15 cellular contexts compared by ENCODE assay signal in the genomic region with DNA sequence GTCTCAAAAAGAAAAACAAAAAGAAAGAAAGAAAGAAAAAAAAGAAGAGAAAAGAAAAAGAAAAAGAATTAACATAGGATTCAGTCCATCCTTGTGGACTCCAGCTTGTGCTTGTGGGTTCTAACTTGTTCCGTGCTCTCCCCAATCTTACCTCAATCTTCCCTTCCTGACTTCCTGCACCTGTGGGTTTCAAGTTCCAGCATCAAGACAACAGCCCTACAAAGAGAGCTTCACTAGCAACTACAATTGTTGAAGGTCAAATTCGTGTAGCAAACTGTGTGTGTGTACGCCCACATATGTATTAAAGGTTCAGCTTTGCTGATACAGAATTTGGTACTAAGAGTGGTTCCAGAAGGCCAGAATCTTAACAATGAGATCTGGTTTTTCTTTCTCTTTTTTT. TPM values are rescaled to one million over a fixed set of nuclear protein-coding genes. Genes with fewer than 3 reads are reported as not detected.
A peak's percentile ranks its signal among the peaks of the same experiment; 100 is the strongest.
DNase-seq lines count a peak whose midpoint lies in the region; ATAC-seq and TF ChIP-seq lines count a peak whose summit lies in the region.
"Had no signal": no experiment of that assay in that cellular context is flagged by ENCODE, and none has a peak within 500 bp of the region (broad histone marks: within the 10 kb centered on the region; RNA-seq: fewer than 3 reads in every experiment).

No MANE protein-coding gene starts in this region.

- no peaks in the 10 kb centered on the region for H3K79me1 ChIP-seq in H9 (ENCODE audit: insufficient read depth, low read depth, low read length, poor library complexity, severe bottlenecking)

- H3K27me3 Mint-ChIP-seq in activated CD8-positive, alpha-beta memory T cell treated with anti-CD3 and anti-CD28 coated beads, Interleukin-2, amount 10 ng/mL, durations not matched to agents 7 days and 5 days = no peaks in the 10 kb centered on the region
- H3K27me3 Mint-ChIP-seq in H9 (ENCODE audit: low read depth) (peaks cover 10% of the 10 kb centered on the region), glutamatergic neuron (ENCODE audit: unreplicated experiment) (peaks cover 2% of the 10 kb centered on the region)
- H3K27me3 Mint-ChIP-seq in activated CD8-positive, alpha-beta T cell treated with anti-CD3 and anti-CD28 coated beads, Interleukin-2, amount 10 ng/mL, durations not matched to agents 7 days and 5 days (ENCODE audit: low read depth) = no peaks in the 10 kb centered on the region
- H3K27me3 Mint-ChIP-seq in naive thymus-derived CD4-positive, alpha-beta T cell = peaks cover 0 to 5% (median 0%) of the 10 kb centered on the region in 5 donors

- H2AK5ac ChIP-seq in H9 (ENCODE audit: insufficient read length, low read length) = no peak overlapping the region

- no peak for ATAC-seq in activated CD8-positive, alpha-beta memory T cell treated with anti-CD3 and anti-CD28 coated beads, Interleukin-2, amount 10 ng/mL, durations not matched to agents 7 days and 5 days
- no peak for ATAC-seq in activated CD8-positive, alpha-beta T cell treated with anti-CD3 and anti-CD28 coated beads, Interleukin-2, amount 10 ng/mL, durations not matched to agents 7 days and 5 days
- ATAC-seq in naive thymus-derived CD4-positive, alpha-beta T cell = no peak

- TF ChIP-seq CTCF in H9 (conservative IDR thresholded peaks at IDR 0.05) = no peak
- no peak for TF ChIP-seq CTCF in glutamatergic neuron (IDR thresholded peaks at IDR 0.05; ENCODE audit: partially characterized antibody, unreplicated experiment)

- H3K56ac ChIP-seq in H9 (ENCODE audit: insufficient read length, low read depth, low read length) = no peak overlapping the region

- no peaks in the 10 kb centered on the region for H3K4me1 ChIP-seq in H9 (ENCODE audit: insufficient read depth, low read length)
- H3K4me1 ChIP-seq in naive thymus-derived CD4-positive, alpha-beta T cell (ENCODE audit: control insufficient read depth in 2 of 2, insufficient read depth in 2 of 2, low read length in 2 of 2) = peaks cover 0 to 14% of the 10 kb centered on the region in 2 donors

- H4K91ac ChIP-seq in H9 (ENCODE audit: insufficient read length, low read depth, low read length) = no peak overlapping the region

- no peak overlapping the region for H2BK15ac ChIP-seq in H9 (ENCODE audit: low read depth, low read length)

- peaks cover 5% of the 10 kb centered on the region for H3K9me3 Mint-ChIP-seq in activated CD8-positive, alpha-beta memory T cell treated with anti-CD3 and anti-CD28 coated beads, Interleukin-2, amount 10 ng/mL, durations not matched to agents 7 days and 5 days (ENCODE audit: low read depth)
- H3K9me3 Mint-ChIP-seq in H9 (peaks cover 8 to 16% of the 10 kb centered on the region in 2 experiments), glutamatergic neuron (ENCODE audit: unreplicated experiment) (peaks cover 7% of the 10 kb centered on the region)
- peaks cover 5% of the 10 kb centered on the region for H3K9me3 Mint-ChIP-seq in activated CD8-positive, alpha-beta T cell treated with anti-CD3 and anti-CD28 coated beads, Interleukin-2, amount 10 ng/mL, durations not matched to agents 7 days and 5 days (ENCODE audit: insufficient read depth)
- peaks cover 0 to 23% (median 4%) of the 10 kb centered on the region in 11 donors for H3K9me3 Mint-ChIP-seq in naive thymus-derived CD4-positive, alpha-beta T cell

- no peak overlapping the region for H2BK5ac ChIP-seq in H9 (ENCODE audit: insufficient read length, low read length)

- no peak overlapping the region for H3K4me3 Mint-ChIP-seq in activated CD8-positive, alpha-beta memory T cell treated with anti-CD3 and anti-CD28 coated beads, Interleukin-2, amount 10 ng/mL, durations not matched to agents 7 days and 5 days
- H3K4me3 Mint-ChIP-seq in H9 (no peak overlapping the region), glutamatergic neuron (ENCODE audit: unreplicated experiment) (no peak overlapping the region)
- H3K4me3 Mint-ChIP-seq in activated CD8-positive, alpha-beta T cell treated with anti-CD3 and anti-CD28 coated beads, Interleukin-2, amount 10 ng/mL, durations not matched to agents 7 days and 5 days = no peak overlapping the region
- H3K4me3 Mint-ChIP-seq in naive thymus-derived CD4-positive, alpha-beta T cell = peak overlapping the region in 9 of 10 donors; percentile 22 to 75 (median 58)
- H3K4me3 Mint-ChIP-seq: CD14-positive monocyte had no signal

- no peak overlapping the region for H4K5ac ChIP-seq in H9 (ENCODE audit: insufficient read length, low read depth, low read length)

- WGBS in H9 (ENCODE audit: extremely low coverage, insufficient read length, low lambda C conversion rate) = no CpG with 5 or more reads among the region's 3 CpGs

- H3K9me3 ChIP-seq in H9 (ENCODE audit: control insufficient read depth, low read depth, low read length) = no peaks in the 10 kb centered on the region
- H3K9me3 ChIP-seq in naive thymus-derived CD4-positive, alpha-beta T cell (ENCODE audit: control insufficient read depth in 2 of 3, low read length in 3 of 3) = no peaks in the 10 kb centered on the region

- no peak overlapping the region for H3K4ac ChIP-seq in H9 (ENCODE audit: low read depth, low read length)

- no peak overlapping the region for H3K9ac ChIP-seq in H9 (ENCODE audit: extremely low read depth, insufficient read length, low read length)

- no peak overlapping the region for H2BK20ac ChIP-seq in H9 (ENCODE audit: low read depth, low read length, poor library complexity, severe bottlenecking)

- H3K4me1 Mint-ChIP-seq in activated CD8-positive, alpha-beta memory T cell treated with anti-CD3 and anti-CD28 coated beads, Interleukin-2, amount 10 ng/mL, durations not matched to agents 7 days and 5 days = peaks cover 9% of the 10 kb centered on the region
- H3K4me1 Mint-ChIP-seq in H9 (peaks cover 6 to 8% of the 10 kb centered on the region in 2 experiments), glutamatergic neuron (ENCODE audit: low read depth, unreplicated experiment) (no peaks in the 10 kb centered on the region)
- peaks cover 38% of the 10 kb centered on the region for H3K4me1 Mint-ChIP-seq in activated CD8-positive, alpha-beta T cell treated with anti-CD3 and anti-CD28 coated beads, Interleukin-2, amount 10 ng/mL, durations not matched to agents 7 days and 5 days (ENCODE audit: low read depth)
- H3K4me1 Mint-ChIP-seq in naive thymus-derived CD4-positive, alpha-beta T cell = peaks cover 26 to 59% (median 41%) of the 10 kb centered on the region in 7 donors

- no peak overlapping the region for H2BK12ac ChIP-seq in H9 (ENCODE audit: insufficient read length, low read depth, low read length)

- H3K79me2 ChIP-seq in H9 (ENCODE audit: insufficient read depth, low read length) = no peaks in the 10 kb centered on the region

- no peak overlapping the region for H4K8ac ChIP-seq in H9 (replicated peaks; ENCODE audit: insufficient read length, low read depth, low read length)

- CTCF ChIA-PET in activated CD8-positive, alpha-beta memory T cell treated with anti-CD3 and anti-CD28 coated beads, Interleukin-2, amount 10 ng/mL, durations not matched to agents 7 days and 5 days (lab: Charles Lee) = interaction anchor here (0.6 to 1.0 kb wide), 4 partner anchors 28 to 284 kb away, joined by 3 read pairs; no protein-coding TSS in a partner anchor
- CTCF ChIA-PET in activated CD8-positive, alpha-beta T cell treated with anti-CD3 and anti-CD28 coated beads, Interleukin-2, amount 10 ng/mL, durations not matched to agents 7 days and 5 days (lab: Charles Lee) = interaction anchor here (0.9 to 2.3 kb wide), 6 partner anchors 9 to 44 kb away, joined by 3 to 7 read pairs (median 4); partner anchors contain the start of gene FXYD5
- CTCF ChIA-PET in naive thymus-derived CD4-positive, alpha-beta T cell (lab: Charles Lee) = interaction anchor here (0.5 to 1.0 kb wide), 2 partner anchors 17 to 31 kb away, joined by 3 to 4 read pairs; no protein-coding TSS in a partner anchor

- H2AFZ ChIP-seq in H9 (ENCODE audit: low read length) = no peak overlapping the region

- H3K18ac ChIP-seq in H9 (ENCODE audit: insufficient read length, low read depth, low read length) = no peak overlapping the region

- H3K23ac ChIP-seq in H9 (ENCODE audit: insufficient read length, low read depth, low read length) = no peak overlapping the region

- H3K27ac Mint-ChIP-seq in activated CD8-positive, alpha-beta memory T cell treated with anti-CD3 and anti-CD28 coated beads, Interleukin-2, amount 10 ng/mL, durations not matched to agents 7 days and 5 days = no peak overlapping the region
- H3K27ac Mint-ChIP-seq in H9 (no peak overlapping the region), glutamatergic neuron (ENCODE audit: unreplicated experiment) (no peak overlapping the region)
- peak overlapping the region; percentile 65 for H3K27ac Mint-ChIP-seq in activated CD8-positive, alpha-beta T cell treated with anti-CD3 and anti-CD28 coated beads, Interleukin-2, amount 10 ng/mL, durations not matched to agents 7 days and 5 days
- H3K27ac Mint-ChIP-seq in naive thymus-derived CD4-positive, alpha-beta T cell = peak overlapping the region; percentile 17 to 88 (median 53)

- H3K36me3 ChIP-seq in naive thymus-derived CD4-positive, alpha-beta T cell (ENCODE audit: control insufficient read depth in 2 of 3, insufficient read depth in 3 of 3, low read length in 3 of 3) = no peaks in the 10 kb centered on the region

- no peak overlapping the region for H3K4me2 ChIP-seq in H9 (ENCODE audit: insufficient read depth, insufficient read length, low read length)

- no peak overlapping the region for H3T11ph ChIP-seq in H9 (ENCODE audit: low read length)

- no peak overlapping the region for H3K27ac ChIP-seq in H9 (ENCODE audit: insufficient read length, low read depth, low read length)
- no peak overlapping the region for H3K27ac ChIP-seq in naive thymus-derived CD4-positive, alpha-beta T cell (ENCODE audit: low read depth, low read length)

- no peaks in the 10 kb centered on the region for H4K20me1 ChIP-seq in H9 (ENCODE audit: control insufficient read depth, insufficient read depth, insufficient read length)

- peaks cover 4% of the 10 kb centered on the region for H3K36me3 Mint-ChIP-seq in activated CD8-positive, alpha-beta memory T cell treated with anti-CD3 and anti-CD28 coated beads, Interleukin-2, amount 10 ng/mL, durations not matched to agents 7 days and 5 days
- H3K36me3 Mint-ChIP-seq in H9 (ENCODE audit: insufficient read depth in 1 of 3, low read depth in 3 of 3) (peaks cover 0 to 8% (median 3%) of the 10 kb centered on the region in 3 experiments; a peak in 3 of 7 replicates), glutamatergic neuron (ENCODE audit: unreplicated experiment) (peaks cover 12% of the 10 kb centered on the region)
- H3K36me3 Mint-ChIP-seq in activated CD8-positive, alpha-beta T cell treated with anti-CD3 and anti-CD28 coated beads, Interleukin-2, amount 10 ng/mL, durations not matched to agents 7 days and 5 days (ENCODE audit: low read depth) = peaks cover 13% of the 10 kb centered on the region
- H3K36me3 Mint-ChIP-seq in naive thymus-derived CD4-positive, alpha-beta T cell = peaks cover 0 to 30% (median 0%) of the 10 kb centered on the region in 5 donors
- H3K36me3 Mint-ChIP-seq: CD14-positive monocyte had no signal

- H3K23me2 ChIP-seq in H9 (ENCODE audit: insufficient read length, low read depth, low read length, poor library complexity, severe bottlenecking) = no peaks in the 10 kb centered on the region

- no peaks in the 10 kb centered on the region; the same call in 1 of the 2 replicates for H3K27me3 ChIP-seq in H9 (ENCODE audit: insufficient read depth, low read length)
- H3K27me3 ChIP-seq in naive thymus-derived CD4-positive, alpha-beta T cell (ENCODE audit: control insufficient read depth in 2 of 2, insufficient read depth in 2 of 2, low read length in 2 of 2) = no peaks in the 10 kb centered on the region

- POLR2A ChIA-PET in activated CD8-positive, alpha-beta T cell treated with anti-CD3 and anti-CD28 coated beads, Interleukin-2, amount 10 ng/mL, durations not matched to agents 7 days and 5 days (lab: Charles Lee) = interaction anchor here (1.6 to 2.5 kb wide), 2 partner anchors 10 to 60 kb away, joined by 6 to 7 read pairs; no protein-coding TSS in a partner anchor
- POLR2A ChIA-PET in naive thymus-derived CD4-positive, alpha-beta T cell (lab: Charles Lee) = interaction anchor here (0.6 to 2.9 kb wide), 11 partner anchors 8 to 302 kb away, joined by 3 to 13 read pairs (median 5); partner anchors contain the start of gene FXYD5

- H3K14ac ChIP-seq in H9 (ENCODE audit: insufficient read depth, low read length) = no peak overlapping the region

- H3K4me3 ChIP-seq in naive thymus-derived CD4-positive, alpha-beta T cell (ENCODE audit: low read length) = no peak overlapping the region

- DNase-seq in activated CD8-positive, alpha-beta memory T cell treated with anti-CD3 and anti-CD28 coated beads, Interleukin-2, amount 50 U/mL, for 48 hours = peak; percentile 8
- no peak for DNase-seq in activated CD8-positive, alpha-beta memory T cell treated with anti-CD3 and anti-CD28 coated beads, Interleukin-2, amount 10 ng/mL, durations not matched to agents 7 days and 5 days
- DNase-seq in H9 = peak; percentile 1
- no peak for DNase-seq in activated CD8-positive, alpha-beta T cell treated with anti-CD3 and anti-CD28 coated beads, Interleukin-2, amount 10 ng/mL, durations not matched to agents 7 days and 5 days
- peak in 3 of 9 donors; percentile 25 to 29 (median 29) for DNase-seq in naive thymus-derived CD4-positive, alpha-beta T cell
- no peak for DNase-seq in HPDE6-E6E7 (ENCODE audit: extremely low spot score)
- DNase-seq in glutamatergic neuron = no peak
- no peak for DNase-seq in DMS53 (lab: John Stamatoyannopoulos, UW)
- DNase-seq: GOT3, KBM-7, NCI-H2081 treated with DMSO at 0.1 percent for 48 hours, NCI-H510A, NCI-H774 had no signal

- no peak overlapping the region for H2BK120ac ChIP-seq in H9 (ENCODE audit: low read depth, low read length, poor library complexity, severe bottlenecking)

- intact Hi-C loops in naive thymus-derived CD4-positive, alpha-beta T cell (cut with micrococcal nuclease) = no loop called here

RNA-seq across cellular contexts. Expression of gene FXYD5, which starts 25.3 kb away (rescaled TPM):
- total RNA-seq in activated CD8-positive, alpha-beta memory T cell treated with anti-CD3 and anti-CD28 coated beads, Interleukin-2, amount 10 ng/mL, durations not matched to agents 7 days and 5 days = 100 to 1,000 TPM; 262 to 354 TPM
- total RNA-seq in H9 (2021) (83.7 and 100 TPM in 2 replicates), glutamatergic neuron (ENCODE audit: unreplicated experiment) (5.3 TPM)
- 100 to 1,000 TPM; 338 to 384 TPM for total RNA-seq in activated CD8-positive, alpha-beta T cell treated with anti-CD3 and anti-CD28 coated beads, Interleukin-2, amount 10 ng/mL, durations not matched to agents 7 days and 5 days
- total RNA-seq in naive thymus-derived CD4-positive, alpha-beta T cell = 100 to 1,000 TPM; 362 to 458 (median 387) TPM
- polyA plus RNA-seq in naive thymus-derived CD4-positive, alpha-beta T cell = 100 to 1,000 TPM; 464 to 575 TPM

RNA-seq across cellular contexts. Expression of gene FXYD7, which starts 36.8 kb away (rescaled TPM):
- total RNA-seq in activated CD8-positive, alpha-beta memory T cell treated with anti-CD3 and anti-CD28 coated beads, Interleukin-2, amount 10 ng/mL, durations not matched to agents 7 days and 5 days = 1 to 10 TPM; 1.1 to 1.9 TPM
- total RNA-seq in H9 (2021) (8.2 and 9.0 TPM in 2 replicates), glutamatergic neuron (ENCODE audit: unreplicated experiment) (22.3 TPM)
- total RNA-seq in activated CD8-positive, alpha-beta T cell treated with anti-CD3 and anti-CD28 coated beads, Interleukin-2, amount 10 ng/mL, durations not matched to agents 7 days and 5 days = 1 to 10 TPM; 4.1 to 5.2 TPM
- total RNA-seq in naive thymus-derived CD4-positive, alpha-beta T cell = 10 to 100 TPM in 1 of 5 experiments, 1 to 10 TPM in 4; 1.8 to 13.2 (median 3.5) TPM
- 1 to 10 TPM; 2.1 to 2.6 TPM for polyA plus RNA-seq in naive thymus-derived CD4-positive, alpha-beta T cell
- total RNA-seq: M059J had no signal
- polyA plus RNA-seq: CD14-positive monocyte had no signal

RNA-seq across cellular contexts. Expression of gene FXYD1, which starts 41.2 kb away (rescaled TPM):
- under 1 TPM in 1 of 2 experiments, not detected in 1; 0.61 TPM for total RNA-seq in activated CD8-positive, alpha-beta memory T cell treated with anti-CD3 and anti-CD28 coated beads, Interleukin-2, amount 10 ng/mL, durations not matched to agents 7 days and 5 days
- 6.8 and 7.7 TPM in 2 replicates for total RNA-seq in H9 (2021)
- total RNA-seq in activated CD8-positive, alpha-beta T cell treated with anti-CD3 and anti-CD28 coated beads, Interleukin-2, amount 10 ng/mL, durations not matched to agents 7 days and 5 days = 1 to 10 TPM; 1.3 to 1.4 TPM
- 1 to 10 TPM in 1 of 5 experiments, under 1 TPM in 2, not detected in 2; 0.46 to 1.2 (median 0.78) TPM for total RNA-seq in naive thymus-derived CD4-positive, alpha-beta T cell
- polyA plus RNA-seq in naive thymus-derived CD4-positive, alpha-beta T cell = under 1 TPM in 1 of 2 donors, not detected in 1; 0.91 TPM
- total RNA-seq in glutamatergic neuron (ENCODE audit: unreplicated experiment) = not detected
- total RNA-seq: M059J had no signal

RNA-seq across cellular contexts. Expression of gene LGI4, which starts 45.0 kb away (rescaled TPM):
- total RNA-seq in activated CD8-positive, alpha-beta memory T cell treated with anti-CD3 and anti-CD28 coated beads, Interleukin-2, amount 10 ng/mL, durations not matched to agents 7 days and 5 days = not detected
- total RNA-seq in H9 (2021) (2.6 and 3.2 TPM in 2 replicates), glutamatergic neuron (ENCODE audit: unreplicated experiment) (14.4 TPM)
- total RNA-seq in activated CD8-positive, alpha-beta T cell treated with anti-CD3 and anti-CD28 coated beads, Interleukin-2, amount 10 ng/mL, durations not matched to agents 7 days and 5 days = under 1 TPM; 0.13 TPM
- 1 to 10 TPM in 1 of 5 experiments, under 1 TPM in 4; 0.19 to 1.6 (median 0.51) TPM for total RNA-seq in naive thymus-derived CD4-positive, alpha-beta T cell
- polyA plus RNA-seq in naive thymus-derived CD4-positive, alpha-beta T cell = not detected
- total RNA-seq: M059J had no signal
- polyA plus RNA-seq: CD14-positive monocyte had no signal

RNA-seq across cellular contexts. Expression of gene FAM187B, which starts 48.7 kb away (rescaled TPM):
- total RNA-seq in activated CD8-positive, alpha-beta memory T cell treated with anti-CD3 and anti-CD28 coated beads, Interleukin-2, amount 10 ng/mL, durations not matched to agents 7 days and 5 days = not detected
- total RNA-seq in H9 (2021) = not detected in 2 replicates
- total RNA-seq in activated CD8-positive, alpha-beta T cell treated with anti-CD3 and anti-CD28 coated beads, Interleukin-2, amount 10 ng/mL, durations not matched to agents 7 days and 5 days = not detected
- not detected for total RNA-seq in naive thymus-derived CD4-positive, alpha-beta T cell
- polyA plus RNA-seq in naive thymus-derived CD4-positive, alpha-beta T cell = not detected
- total RNA-seq in glutamatergic neuron (ENCODE audit: unreplicated experiment) = not detected
- total RNA-seq: M059J had no signal
- polyA plus RNA-seq: CD14-positive monocyte had no signal

Comparison
In these comparisons a context has a peak if more than half of its experiments do, and no peak if none do; other contexts are left out.
1. DNase-seq: peak in activated CD8-positive, alpha-beta memory T cell treated with anti-CD3 and anti-CD28 coated beads, Interleukin-2, amount 50 U/mL, for 48 hours (single experiment) and H9 (single experiment); none in activated CD8-positive, alpha-beta memory T cell treated with anti-CD3 and anti-CD28 coated beads, Interleukin-2, amount 10 ng/mL, durations not matched to agents 7 days and 5 days (single experiment), activated CD8-positive, alpha-beta T cell treated with anti-CD3 and anti-CD28 coated beads, Interleukin-2, amount 10 ng/mL, durations not matched to agents 7 days and 5 days (single experiment), HPDE6-E6E7 (single experiment), glutamatergic neuron (single experiment) and DMS53 (single experiment).
2. H3K27ac Mint-ChIP-seq: peak in activated CD8-positive, alpha-beta T cell treated with anti-CD3 and anti-CD28 coated beads, Interleukin-2, amount 10 ng/mL, durations not matched to agents 7 days and 5 days (single experiment) and naive thymus-derived CD4-positive, alpha-beta T cell (9 of 9); none in activated CD8-positive, alpha-beta memory T cell treated with anti-CD3 and anti-CD28 coated beads, Interleukin-2, amount 10 ng/mL, durations not matched to agents 7 days and 5 days (single experiment), H9 (0 of 3) and glutamatergic neuron (single experiment).
3. H3K4me3 Mint-ChIP-seq: peak in naive thymus-derived CD4-positive, alpha-beta T cell (9 of 10); none in activated CD8-positive, alpha-beta memory T cell treated with anti-CD3 and anti-CD28 coated beads, Interleukin-2, amount 10 ng/mL, durations not matched to agents 7 days and 5 days (single experiment), H9 (0 of 2), activated CD8-positive, alpha-beta T cell treated with anti-CD3 and anti-CD28 coated beads, Interleukin-2, amount 10 ng/mL, durations not matched to agents 7 days and 5 days (single experiment) and glutamatergic neuron (single experiment).
4. RNA of gene FXYD5, which starts 25.3 kb away (total RNA-seq): 362 to 458 TPM in naive thymus-derived CD4-positive, alpha-beta T cell, 338 to 384 TPM in activated CD8-positive, alpha-beta T cell treated with anti-CD3 and anti-CD28 coated beads, Interleukin-2, amount 10 ng/mL, durations not matched to agents 7 days and 5 days, 262 to 354 TPM in activated CD8-positive, alpha-beta memory T cell treated with anti-CD3 and anti-CD28 coated beads, Interleukin-2, amount 10 ng/mL, durations not matched to agents 7 days and 5 days and 83.7 to 100 TPM in H9; 5.3 TPM in glutamatergic neuron (single experiment); every median in the first group is over 10 times any median in the second.